Comparison of ENCODE assay signal across 32 cellular contexts in the genomic region with DNA sequence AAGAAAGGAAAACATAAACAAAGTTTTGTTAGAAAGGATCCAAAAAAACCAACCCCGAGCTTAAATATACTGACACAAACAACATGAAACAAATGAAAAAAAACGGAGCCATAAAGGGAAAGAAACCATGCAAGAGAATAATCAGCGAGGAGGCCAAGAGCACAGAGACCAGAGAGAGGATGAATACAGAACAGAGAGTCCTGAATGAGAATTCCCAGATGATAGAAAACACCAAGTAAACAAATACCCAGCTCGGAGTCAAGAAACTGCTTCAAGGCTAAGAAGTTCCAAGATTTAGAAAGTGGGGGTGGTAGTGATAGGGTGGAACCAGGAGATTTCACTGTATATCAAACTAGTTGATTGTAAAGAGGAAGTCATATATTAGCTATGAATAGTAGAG.
"Had no signal": no experiment of that assay in that cellular context is flagged by ENCODE, and none has a peak within 500 bp of the region (broad histone marks: within the 10 kb centered on the region; RNA-seq: fewer than 3 reads in every experiment).

No MANE protein-coding gene starts in this region.

- H2AFZ ChIP-seq: hepatocyte, neural progenitor cell had no signal

- H3K4me2 ChIP-seq: hepatocyte, neural progenitor cell had no signal

- H3K4me3 Mint-ChIP-seq: activated CD4-positive, alpha-beta memory T cell treated with anti-CD3 and anti-CD28 coated beads, Interleukin-2, amount 10 ng/mL, durations not matched to agents 7 days and 5 days; activated CD4-positive, alpha-beta T cell treated with anti-CD3 and anti-CD28 coated beads, Interleukin-2, amount 10 ng/mL, durations not matched to agents 7 days and 5 days; activated T-cell treated with anti-CD3 and anti-CD28 coated beads, Interleukin-2, amount 50 U/mL, for 24 hours; central memory CD8-positive, alpha-beta T cell; dendritic cell treated with granulocyte-macrophage colony-stimulating factor and Interleukin-4, amounts not matched to agents 40 ng/mL and 50 ng/mL, for 4 days; endodermal cell; naive thymus-derived CD4-positive, alpha-beta T cell; neural progenitor cell; stimulated activated effector memory CD8-positive, alpha-beta T cell treated with anti-CD3 and anti-CD28 coated beads, Interleukin-12 subunit alpha, Interleukin-12 subunit beta, amount 100 ng/mL, for 72 hours; stimulated activated naive CD8-positive, alpha-beta T cell treated with anti-CD3 and anti-CD28 coated beads, Interleukin-15, amount 100 ng/mL, for 72 hours; T-helper 1 cell treated with Interleukin-12 subunit alpha and Interleukin-12 subunit beta and Interleukin-4 antibody, amounts not matched to agents 30 μg/mL and 1 μg/mL, for 36 hours had no signal

- DNase-seq: activated CD4-positive, alpha-beta memory T cell treated with anti-CD3 and anti-CD28 coated beads, Interleukin-2, amount 10 ng/mL, durations not matched to agents 7 days and 5 days; activated CD4-positive, alpha-beta T cell treated with anti-CD3 and anti-CD28 coated beads, Interleukin-2, amount 10 ng/mL, durations not matched to agents 7 days and 5 days; activated CD8-positive, alpha-beta memory T cell treated with anti-CD3 and anti-CD28 coated beads, Interleukin-2, amount 50 U/mL, for 48 hours; activated gamma-delta T cell treated with Interleukin-2 at 50 U/mL for 16 hours; activated naive CD4-positive, alpha-beta T cell treated with anti-CD3 and anti-CD28 coated beads, Interleukin-2, amount 50 U/mL, for 16 hours; activated T-cell treated with anti-CD3 and anti-CD28 coated beads, Interleukin-2, amount 50 U/mL, for 24 hours; amygdala; endodermal cell; glutamatergic neuron; islet precursor cell; midbrain; naive thymus-derived CD4-positive, alpha-beta T cell; occipital lobe; right lobe of liver; stimulated activated CD4-positive, alpha-beta T cell treated with anti-CD3 and anti-CD28 coated beads, Interleukin-4, amount 100 ng/mL, for 24 hours; stimulated activated naive CD8-positive, alpha-beta T cell treated with anti-CD3 and anti-CD28 coated beads, Interleukin-15, amount 100 ng/mL, for 72 hours; substantia nigra; SW 1271; T-helper 9 cell; thyroid gland; upper lobe of left lung; WERI-Rb-1 had no signal

- H3K4me1 ChIP-seq: neural progenitor cell, vagina had no signal

- ATAC-seq: activated CD4-positive, CD25-positive, alpha-beta regulatory T cell treated with anti-CD3 and anti-CD28 coated beads, Interleukin-2, amount 50 U/mL, for 24 hours; esophagus mucosa; naive thymus-derived CD4-positive, alpha-beta T cell; right lobe of liver; stimulated activated effector memory CD8-positive, alpha-beta T cell treated with anti-CD3 and anti-CD28 coated beads, Interleukin-12 subunit alpha, Interleukin-12 subunit beta, amount 100 ng/mL, for 72 hours; stimulated activated naive CD8-positive, alpha-beta T cell treated with anti-CD3 and anti-CD28 coated beads, Interleukin-15, amount 100 ng/mL, for 72 hours had no signal

- H3K79me2 ChIP-seq: hepatocyte had no signal

- H3K36me3 ChIP-seq: neural progenitor cell, right lobe of liver, thyroid gland, upper lobe of left lung, vagina, WERI-Rb-1 had no signal

- H3K27me3 Mint-ChIP-seq: activated CD4-positive, alpha-beta memory T cell treated with anti-CD3 and anti-CD28 coated beads, Interleukin-2, amount 10 ng/mL, durations not matched to agents 7 days and 5 days; activated CD4-positive, alpha-beta T cell treated with anti-CD3 and anti-CD28 coated beads, Interleukin-2, amount 10 ng/mL, durations not matched to agents 7 days and 5 days; activated T-cell treated with anti-CD3 and anti-CD28 coated beads, Interleukin-2, amount 50 U/mL, for 24 hours; central memory CD8-positive, alpha-beta T cell; dendritic cell treated with granulocyte-macrophage colony-stimulating factor and Interleukin-4, amounts not matched to agents 40 ng/mL and 50 ng/mL, for 4 days; naive thymus-derived CD4-positive, alpha-beta T cell; stimulated activated naive CD8-positive, alpha-beta T cell treated with anti-CD3 and anti-CD28 coated beads, Interleukin-15, amount 100 ng/mL, for 72 hours had no signal

- H3K9me3 Mint-ChIP-seq: activated CD4-positive, alpha-beta T cell treated with anti-CD3 and anti-CD28 coated beads, Interleukin-2, amount 10 ng/mL, durations not matched to agents 7 days and 5 days; activated T-cell treated with anti-CD3 and anti-CD28 coated beads, Interleukin-2, amount 50 U/mL, for 24 hours; endodermal cell; neural progenitor cell; stimulated activated effector memory CD8-positive, alpha-beta T cell treated with anti-CD3 and anti-CD28 coated beads, Interleukin-12 subunit alpha, Interleukin-12 subunit beta, amount 100 ng/mL, for 72 hours; T-helper 1 cell treated with Interleukin-12 subunit alpha and Interleukin-12 subunit beta and Interleukin-4 antibody, amounts not matched to agents 30 μg/mL and 1 μg/mL, for 36 hours had no signal

- H3K36me3 Mint-ChIP-seq: neural progenitor cell; stimulated activated effector memory CD8-positive, alpha-beta T cell treated with anti-CD3 and anti-CD28 coated beads, Interleukin-12 subunit alpha, Interleukin-12 subunit beta, amount 100 ng/mL, for 72 hours had no signal

- H3K27me3 ChIP-seq: hepatocyte, neural progenitor cell, right lobe of liver, thyroid gland, upper lobe of left lung, vagina had no signal

- H3K9me3 ChIP-seq: right lobe of liver, thyroid gland, upper lobe of left lung, vagina had no signal

- H3K27ac Mint-ChIP-seq: activated CD4-positive, alpha-beta memory T cell treated with anti-CD3 and anti-CD28 coated beads, Interleukin-2, amount 10 ng/mL, durations not matched to agents 7 days and 5 days; activated CD4-positive, alpha-beta T cell treated with anti-CD3 and anti-CD28 coated beads, Interleukin-2, amount 10 ng/mL, durations not matched to agents 7 days and 5 days; activated T-cell treated with anti-CD3 and anti-CD28 coated beads, Interleukin-2, amount 50 U/mL, for 24 hours; dendritic cell treated with granulocyte-macrophage colony-stimulating factor and Interleukin-4, amounts not matched to agents 40 ng/mL and 50 ng/mL, for 4 days; endodermal cell; neural progenitor cell; stimulated activated effector memory CD8-positive, alpha-beta T cell treated with anti-CD3 and anti-CD28 coated beads, Interleukin-12 subunit alpha, Interleukin-12 subunit beta, amount 100 ng/mL, for 72 hours; T-helper 1 cell treated with Interleukin-12 subunit alpha and Interleukin-12 subunit beta and Interleukin-4 antibody, amounts not matched to agents 30 μg/mL and 1 μg/mL, for 36 hours had no signal

- H3K4me1 Mint-ChIP-seq: activated CD4-positive, alpha-beta memory T cell treated with anti-CD3 and anti-CD28 coated beads, Interleukin-2, amount 10 ng/mL, durations not matched to agents 7 days and 5 days; activated CD4-positive, alpha-beta T cell treated with anti-CD3 and anti-CD28 coated beads, Interleukin-2, amount 10 ng/mL, durations not matched to agents 7 days and 5 days; central memory CD8-positive, alpha-beta T cell; naive thymus-derived CD4-positive, alpha-beta T cell; neural progenitor cell; stimulated activated effector memory CD8-positive, alpha-beta T cell treated with anti-CD3 and anti-CD28 coated beads, Interleukin-12 subunit alpha, Interleukin-12 subunit beta, amount 100 ng/mL, for 72 hours; stimulated activated naive CD8-positive, alpha-beta T cell treated with anti-CD3 and anti-CD28 coated beads, Interleukin-15, amount 100 ng/mL, for 72 hours had no signal

- H3K9ac ChIP-seq: neural progenitor cell had no signal

- H3K4me3 ChIP-seq: hepatocyte, neural progenitor cell, right lobe of liver, skin epidermis, thyroid gland, upper lobe of left lung, vagina had no signal

- H3K27ac ChIP-seq: hepatocyte, neural progenitor cell, right lobe of liver, skin epidermis, thyroid gland, upper lobe of left lung, vagina, WERI-Rb-1 had no signal
